In genomic region chr12:32896438-32897275, GRCh38 we compare ENCODE assay signal across 8 cellular contexts. TPM values are rescaled to one million over a fixed set of nuclear protein-coding genes. Genes with fewer than 3 reads are reported as not detected.
DNase-seq lines count a peak whose midpoint lies in the region; ATAC-seq and TF ChIP-seq lines count a peak whose summit lies in the region.

Gene PKP2, minus strand, starts transcription at chr12:32896777. Its CDS starts 46 bp downstream, at chr12:32896731.

- peak; percentile 20 for DNase-seq in COLO829 (ENCODE audit: low spot score)
- peak; percentile 86 for DNase-seq in HuH-7.5 (ENCODE audit: low spot score)
- peak; percentile 98 for DNase-seq in SW480 (ENCODE audit: low spot score)
- DNase-seq in lung (ENCODE audit: low spot score), result peak; percentile 71
- no peak for DNase-seq in middle frontal gyrus (ENCODE audit: extremely low spot score, low spot score)

- WGBS in ectodermal cell, 2 experiments, result 0 to 1% methylated on average over 94 of the region's 94 CpGs
- 1% methylated on average over 55 to 94 of the region's 94 CpGs for WGBS in lung, 2 donors

- H3K9me3 ChIP-seq in ectodermal cell (ENCODE audit: control insufficient read depth, low read length) (no peaks in the 10 kb centered on the region), lung (ENCODE audit: control insufficient read depth in 2 of 2, insufficient read depth in 1 of 2, low read length in 1 of 2) (peaks cover 0 to 2% of the 10 kb centered on the region in 2 donors), subcutaneous abdominal adipose tissue (ENCODE audit: control insufficient read depth in 5 of 5, low read length in 5 of 5) (no peaks in the 10 kb centered on the region)

- H3K4me1 ChIP-seq in ectodermal cell (ENCODE audit: control insufficient read depth, insufficient read depth, low read length), result no peaks in the 10 kb centered on the region
- H3K4me1 ChIP-seq in lung (ENCODE audit: control insufficient read depth in 2 of 2, insufficient read depth in 2 of 2, low read length in 2 of 2), result peaks cover 0 to 8% of the 10 kb centered on the region in 2 donors
- peaks cover 0 to 22% (median 15%) of the 10 kb centered on the region in 5 donors for H3K4me1 ChIP-seq in subcutaneous abdominal adipose tissue (ENCODE audit: control insufficient read depth in 5 of 5, insufficient read depth in 5 of 5, low read length in 5 of 5)

- H3K27me3 ChIP-seq in ectodermal cell (ENCODE audit: control insufficient read depth, insufficient read depth, low read length, poor library complexity, severe bottlenecking) (peaks cover 31% of the 10 kb centered on the region), lung (ENCODE audit: control insufficient read depth, insufficient read depth) (no peaks in the 10 kb centered on the region), subcutaneous abdominal adipose tissue (ENCODE audit: control insufficient read depth in 5 of 5, insufficient read depth in 4 of 5, low read length in 5 of 5) (peaks cover 0 to 16% (median 6%) of the 10 kb centered on the region in 5 donors)

- peak; percentile 70 for ATAC-seq in GM21390 (IDR thresholded peaks at IDR 0.05; ENCODE audit: unreplicated experiment)
- peak; percentile 70 for ATAC-seq in lung (ENCODE audit: insufficient read depth, low FRiP score)

- H3K4me3 ChIP-seq in ectodermal cell (ENCODE audit: insufficient read depth, low read depth, low read length) (peak within 1 kb of the TSS; percentile 60), lung (peak within 1 kb of the TSS; percentile 49), subcutaneous abdominal adipose tissue (ENCODE audit: low read depth in 1 of 5, low read length in 5 of 5) (peak within 1 kb of the TSS; percentile 62 to 76 (median 73))

- H3K27ac ChIP-seq in ectodermal cell (ENCODE audit: insufficient read depth, low read depth, low read length, poor library complexity, severe bottlenecking) (no peak within 1 kb of the TSS), lung (ENCODE audit: low read depth in 1 of 2, low read length in 1 of 2) (peak within 1 kb of the TSS in 1 of 2 donors; percentile 84), subcutaneous abdominal adipose tissue (ENCODE audit: low read depth, low read length) (no peak within 1 kb of the TSS)

- H3K36me3 ChIP-seq in ectodermal cell (ENCODE audit: control insufficient read depth, insufficient read depth, low read length) (no peaks in the 10 kb centered on the region), lung (ENCODE audit: control insufficient read depth in 2 of 2, insufficient read depth in 2 of 2, low read length in 2 of 2) (no peaks in the 10 kb centered on the region), subcutaneous abdominal adipose tissue (ENCODE audit: control insufficient read depth in 5 of 5, insufficient read depth in 5 of 5, low read length in 5 of 5) (no peaks in the 10 kb centered on the region)

- TF ChIP-seq CTCF in lung (IDR thresholded peaks at IDR 0.05; ENCODE audit: control extremely low read depth, extremely low read depth), result no peak

- H3K9ac ChIP-seq in subcutaneous abdominal adipose tissue (ENCODE audit: low read length in 5 of 5), result peak within 1 kb of the TSS in 3 of 5 donors; percentile 30 to 77 (median 37)

RNA-seq across cellular contexts. Expression of gene PKP2, which starts in this region (rescaled TPM):
- 8.4 TPM for polyA plus RNA-seq in ectodermal cell (2013, experiment 1 of 4)
- polyA plus RNA-seq in ectodermal cell (2013, experiment 2 of 4), result 8.4 TPM
- polyA plus RNA-seq in ectodermal cell (2013, experiment 3 of 4), result 8.2 TPM
- 7.4 TPM for polyA plus RNA-seq in ectodermal cell (2013, experiment 4 of 4)
- 10 to 100 TPM in 1 of 2 donors, 1 to 10 TPM in 1; 4.5 to 10.4 TPM for total RNA-seq in lung
- polyA plus RNA-seq in lung, result 1 to 10 TPM in 1 of 2 donors, under 1 TPM in 1; 0.91 to 3.1 TPM
